Comparison of ENCODE assay signal across 8 cellular contexts in genomic region chr4:15729910-15730533, GRCh38. TPM values are rescaled to one million over a fixed set of nuclear protein-coding genes. Genes with fewer than 3 reads are reported as not detected.
DNase-seq lines count a peak whose midpoint lies in the region; ATAC-seq and TF ChIP-seq lines count a peak whose summit lies in the region.
"Had no signal": no experiment of that assay in that cellular context is flagged by ENCODE, and none has a peak within 500 bp of the region (broad histone marks: within the 10 kb centered on the region; RNA-seq: fewer than 3 reads in every experiment).

No MANE protein-coding gene starts in this region.

- H3K79me2 ChIP-seq in SK-N-SH (ENCODE audit: insufficient read depth), result no peaks in the 10 kb centered on the region

- peak; percentile 79 for ATAC-seq in GM18868 (IDR thresholded peaks at IDR 0.05; ENCODE audit: unreplicated experiment)

- H3K27me3 Mint-ChIP-seq in mesothelial cell of epicardium (ENCODE audit: low read depth), result no peaks in the 10 kb centered on the region
- H3K27me3 Mint-ChIP-seq: activated naive CD4-positive, alpha-beta T cell treated with anti-CD3 and anti-CD28 coated beads, Interleukin-2, amount 50 U/mL, for 24 hours had no signal

- TF ChIP-seq RAD21 in Ishikawa (IDR thresholded peaks at IDR 0.05; ENCODE audit: low read depth) (peak; percentile 74), SK-N-SH (IDR thresholded peaks at IDR 0.05; ENCODE audit: low read length) (peak; percentile 84)

- peaks cover 2% of the 10 kb centered on the region for H3K36me3 Mint-ChIP-seq in mesothelial cell of epicardium
- H3K36me3 Mint-ChIP-seq: activated naive CD4-positive, alpha-beta T cell treated with anti-CD3 and anti-CD28 coated beads, Interleukin-2, amount 50 U/mL, for 24 hours had no signal

- no peak overlapping the region for H3K4me2 ChIP-seq in SK-N-SH

- H3F3A ChIP-seq in SK-N-SH (replicated peaks; ENCODE audit: insufficient read depth), result no peaks in the 10 kb centered on the region

- no peaks in the 10 kb centered on the region for H4K20me1 ChIP-seq in SK-N-SH (ENCODE audit: insufficient read depth)

- peak; percentile 53 for DNase-seq in DMS114 treated with DMSO at 0.1 percent for 48 hours (lab: John Stamatoyannopoulos, UW; ENCODE audit: unreplicated experiment)
- peak; percentile 66 for DNase-seq in SK-N-SH
- DNase-seq in effector CD4-positive, alpha-beta T cell, result peak; percentile 7
- DNase-seq in mesothelial cell of epicardium (ENCODE audit: low spot score in 2 of 2, unreplicated experiment in 2 of 2), result no peak
- no peak for DNase-seq in posterior cingulate gyrus

- no peak overlapping the region for H3K27ac Mint-ChIP-seq in mesothelial cell of epicardium
- H3K27ac Mint-ChIP-seq: activated naive CD4-positive, alpha-beta T cell treated with anti-CD3 and anti-CD28 coated beads, Interleukin-2, amount 50 U/mL, for 24 hours had no signal

- no peaks in the 10 kb centered on the region for H3K9me3 ChIP-seq in SK-N-SH

- no peak overlapping the region for H3K4me3 Mint-ChIP-seq in mesothelial cell of epicardium
- H3K4me3 Mint-ChIP-seq: activated naive CD4-positive, alpha-beta T cell treated with anti-CD3 and anti-CD28 coated beads, Interleukin-2, amount 50 U/mL, for 24 hours had no signal

- H3K4me1 Mint-ChIP-seq in mesothelial cell of epicardium, result peaks cover 4% of the 10 kb centered on the region

- intact Hi-C loops in posterior cingulate gyrus (cut with DNase I), result loop anchor here (2.0 to 5.0 kb wide), 2 partner anchors 72 to 271 kb away; no protein-coding TSS in a partner anchor

- no peaks in the 10 kb centered on the region for H3K9me3 Mint-ChIP-seq in mesothelial cell of epicardium
- H3K9me3 Mint-ChIP-seq: activated naive CD4-positive, alpha-beta T cell treated with anti-CD3 and anti-CD28 coated beads, Interleukin-2, amount 50 U/mL, for 24 hours had no signal

- WGBS in SK-N-SH (ENCODE audit: low lambda C conversion rate), result 23% methylated on average over 3 of the region's 3 CpGs

- no peaks in the 10 kb centered on the region for H3K4me1 ChIP-seq in SK-N-SH (ENCODE audit: control insufficient read depth in 1 of 2, insufficient read depth in 2 of 2, low read depth in 1 of 2, low read length in 1 of 2)

- no peaks in the 10 kb centered on the region for H3K36me3 ChIP-seq in SK-N-SH (replicated peaks in 1 of 2; ENCODE audit: control insufficient read depth in 1 of 2, insufficient read depth in 2 of 2, low read length in 1 of 2)

- H3K9me2 ChIP-seq in SK-N-SH, result no peaks in the 10 kb centered on the region

- no peak overlapping the region for H3K9ac ChIP-seq in SK-N-SH

- POLR2A ChIA-PET in SK-N-SH (lab: Yijun Ruan, JAX), result no interaction called here

- H2AFZ ChIP-seq in SK-N-SH (ENCODE audit: low read depth), result no peak overlapping the region

- TF ChIP-seq EP300 in Ishikawa (IDR thresholded peaks at IDR 0.05; ENCODE audit: borderline replicate concordance), result no peak
- TF ChIP-seq EP300 in SK-N-SH (IDR thresholded peaks at IDR 0.05; ENCODE audit: borderline replicate concordance in 1 of 2, low read depth in 1 of 2, low read length in 1 of 2), result no peak

- H3K27me3 ChIP-seq in SK-N-SH (ENCODE audit: insufficient read depth), result no peaks in the 10 kb centered on the region

- peak; percentile 84 for TF ChIP-seq CTCF in SK-N-SH (IDR thresholded peaks at IDR 0.05)
- TF ChIP-seq CTCF in mesothelial cell of epicardium (IDR thresholded peaks at IDR 0.05; ENCODE audit: unreplicated experiment), result peak; percentile 94

- CTCF ChIA-PET in SK-N-SH (lab: Yijun Ruan, JAX), result interaction anchor here (0.6 to 3.1 kb wide), 11 partner anchors 11 to 271 kb away, joined by 3 to 11 read pairs (median 4); no protein-coding TSS in a partner anchor

- H3K27ac ChIP-seq in SK-N-SH (ENCODE audit: low read depth in 2 of 2, low read length in 1 of 2), result no peak overlapping the region

- H3K4me3 ChIP-seq in SK-N-SH (ENCODE audit: low read depth in 2 of 2, low read length in 1 of 2), result no peak overlapping the region

TF ChIP-seq in Ishikawa, 13 proteins besides CTCF, POLR2A, EP300 and RAD21 (continues in another document):
- no peak for TF ChIP-seq CEBPB (IDR thresholded peaks at IDR 0.05)
- TF ChIP-seq CREB1 (IDR thresholded peaks at IDR 0.05; ENCODE audit: low read depth), result no peak
- no peak for TF ChIP-seq MAX (IDR thresholded peaks at IDR 0.05)
- no peak for TF ChIP-seq ZBTB7A (IDR thresholded peaks at IDR 0.05; ENCODE audit: low read depth)
- no peak for TF ChIP-seq TCF12 (IDR thresholded peaks at IDR 0.05; ENCODE audit: low read depth)
- TF ChIP-seq REST (IDR thresholded peaks at IDR 0.05; ENCODE audit: low read depth), result no peak
- TF ChIP-seq TEAD4 (IDR thresholded peaks at IDR 0.05), result no peak

TF ChIP-seq in SK-N-SH, 30 proteins besides CTCF, POLR2A, EP300 and RAD21:
- peak; percentile 55 for TF ChIP-seq SMC3 (IDR thresholded peaks at IDR 0.05; ENCODE audit: low read depth, low read length)
- no peak for TF ChIP-seq CHD2 (IDR thresholded peaks at IDR 0.05; ENCODE audit: low read length, partially characterized antibody)
- no peak for TF ChIP-seq RCOR1 (IDR thresholded peaks at IDR 0.05; ENCODE audit: low read length)
- TF ChIP-seq JUND (IDR thresholded peaks at IDR 0.05), result no peak

RNA-seq across cellular contexts. Expression of gene BST1, which starts 27.2 kb away (rescaled TPM):
- 7.3 and 8.3 TPM in 2 replicates for polyA plus RNA-seq in SK-N-SH (2012; rRNA removed)
- polyA plus RNA-seq in SK-N-SH (2012; cell fraction: cytosol; rRNA removed), result 7.9 and 8.3 TPM in 2 replicates
- 3.8 and 4.3 TPM in 2 replicates for polyA plus RNA-seq in SK-N-SH (2012; cell fraction: nucleus; rRNA removed)
- 0.42 to 1.0 TPM (median 0.58 TPM) in 3 replicates for total RNA-seq in mesothelial cell of epicardium

RNA-seq across cellular contexts. Expression of gene CD38, which starts 48.1 kb away (rescaled TPM):
- polyA plus RNA-seq in SK-N-SH (2012; rRNA removed), result 0.02 TPM in 1 of 2 replicates, not detected in the other
- 0.01 and 0.04 TPM in 2 replicates for polyA plus RNA-seq in SK-N-SH (2012; cell fraction: cytosol; rRNA removed)
- 0.01 TPM in 2 replicates for polyA plus RNA-seq in SK-N-SH (2012; cell fraction: nucleus; rRNA removed)
- 0.20 to 0.22 TPM in 2 of 3 replicates, not detected in the other for total RNA-seq in mesothelial cell of epicardium

RNA-seq across cellular contexts. Expression of gene FAM200B, which starts 48.4 kb away (rescaled TPM):
- polyA plus RNA-seq in SK-N-SH (2012; rRNA removed), result 36.2 and 46.3 TPM in 2 replicates
- polyA plus RNA-seq in SK-N-SH (2012; cell fraction: cytosol; rRNA removed), result 57.4 and 70.0 TPM in 2 replicates
- 34.4 and 36.3 TPM in 2 replicates for polyA plus RNA-seq in SK-N-SH (2012; cell fraction: nucleus; rRNA removed)
- total RNA-seq in mesothelial cell of epicardium, result 32.0 to 37.7 TPM (median 36.1 TPM) in 3 replicates

Comparison
In these comparisons a context has a peak if more than half of its experiments do, and no peak if none do; other contexts are left out.
1. DNase-seq: peak in DMS114 treated with DMSO at 0.1 percent for 48 hours (single experiment), SK-N-SH (single experiment) and effector CD4-positive, alpha-beta T cell (single experiment); none in mesothelial cell of epicardium (0 of 2) and posterior cingulate gyrus (0 of 10).